20 cellular contexts compared by ENCODE assay signal in the genomic region with DNA sequence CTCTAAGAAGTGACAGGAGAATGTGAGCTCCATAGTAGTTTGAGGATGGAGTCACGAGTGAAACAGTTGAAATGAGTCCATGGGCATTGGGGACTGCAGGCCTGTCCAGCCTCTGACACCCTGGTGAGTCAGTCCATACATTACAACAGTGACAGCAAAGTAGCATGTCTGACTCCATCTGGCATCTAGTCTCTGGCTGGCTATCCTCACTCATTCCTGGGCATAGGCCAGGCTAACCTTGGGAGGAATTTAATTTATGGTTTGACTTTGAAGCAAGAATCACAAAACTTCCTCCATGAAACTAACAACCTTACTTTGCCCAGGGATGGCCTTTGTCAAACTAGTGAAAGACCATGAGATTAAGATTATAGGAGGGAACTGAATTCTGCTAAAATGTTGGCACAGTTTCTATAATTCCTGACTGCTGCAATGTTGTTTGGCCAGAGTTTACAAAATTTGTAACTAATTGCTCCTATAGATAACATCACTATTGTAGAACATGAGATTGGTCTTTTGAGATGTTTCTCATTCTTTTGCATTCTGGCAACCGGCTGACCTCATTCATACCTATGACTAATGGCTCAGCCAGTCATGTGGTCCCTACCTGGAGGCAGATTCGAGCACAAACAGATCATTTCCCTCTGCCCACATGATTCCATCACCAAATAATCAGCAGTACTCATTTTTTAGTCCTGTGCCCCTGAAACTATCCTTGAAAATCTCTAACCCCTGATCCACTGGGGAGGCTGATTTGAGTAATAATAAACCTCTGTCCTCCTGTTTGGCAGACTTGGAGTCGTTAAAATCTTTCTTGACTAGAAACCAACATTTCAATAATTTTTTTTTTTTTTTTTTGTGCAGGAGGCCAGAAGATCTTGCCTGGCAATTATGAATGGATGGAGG. TPM values are rescaled to one million over a fixed set of nuclear protein-coding genes. Genes with fewer than 3 reads are reported as not detected.
A peak's percentile ranks its signal among the peaks of the same experiment; 100 is the strongest.
DNase-seq lines count a peak whose midpoint lies in the region; TF ChIP-seq lines count a peak whose summit lies in the region.
"Not testable (repeated sequence)": the region's sequence is repeated elsewhere in the genome, so short reads cannot be mapped to it uniquely, and the experiment has no call there.
"Had no signal": no experiment of that assay in that cellular context is flagged by ENCODE, and none has a peak within 500 bp of the region (broad histone marks: within the 10 kb centered on the region; RNA-seq: fewer than 3 reads in every experiment).

No MANE protein-coding gene starts in this region.

- DNase-seq in ACHN (peak; percentile 31), EH (ENCODE audit: low read depth) (peak; percentile 96), HFFc6 (peak; percentile 95), RKO (ENCODE audit: low spot score) (peak; percentile 48), amniotic epithelial cell (ENCODE audit: low read depth) (peak; percentile 76), dermis blood vessel endothelial cell (peak; percentile 43), foreskin fibroblast (peak; percentile 85 to 92), trophoblast cell (peak; percentile 81 to 83)

- H3K18ac ChIP-seq in trophoblast cell (ENCODE audit: low read length), result not testable (repeated sequence)

- H3K4me1 ChIP-seq in trophoblast cell (ENCODE audit: control insufficient read depth in 1 of 2, insufficient read depth in 2 of 2, low read length in 2 of 2), result not testable (repeated sequence)

- H4K12ac ChIP-seq in trophoblast cell (ENCODE audit: low read depth, low read length), result not testable (repeated sequence)

- not testable (repeated sequence) for H2BK12ac ChIP-seq in trophoblast cell (ENCODE audit: low read length)

- H3K36me3 ChIP-seq in trophoblast cell (ENCODE audit: control insufficient read depth in 1 of 2, insufficient read depth in 2 of 2, low read length in 2 of 2), result not testable (repeated sequence)

- H3K27me3 ChIP-seq in trophoblast cell (ENCODE audit: insufficient read depth, low read length), result not testable (repeated sequence)

- H3K4me2 ChIP-seq in trophoblast cell (ENCODE audit: low read length), result not testable (repeated sequence)

- peaks cover 39% of the 10 kb centered on the region for H3K36me3 Mint-ChIP-seq in HFFc6 (ENCODE audit: low read depth)

- WGBS in trophoblast cell (ENCODE audit: extremely low coverage, insufficient coverage, insufficient read length), result no CpG with 5 or more reads among the region's 4 CpGs

- H3K14ac ChIP-seq in trophoblast cell (ENCODE audit: low read length), result not testable (repeated sequence)

- not testable (repeated sequence) for H2AFZ ChIP-seq in trophoblast cell (ENCODE audit: insufficient read depth, low read length, poor library complexity)

- not testable (repeated sequence) for H3K27ac ChIP-seq in trophoblast cell (ENCODE audit: low read depth, low read length)

- not testable (repeated sequence) for H4K91ac ChIP-seq in trophoblast cell (ENCODE audit: low read depth, low read length)

- peaks cover 18% of the 10 kb centered on the region for H3K9me3 ChIP-seq in trophoblast cell (ENCODE audit: insufficient read depth, low read depth, low read length)

- not testable (repeated sequence) for H3K4me3 ChIP-seq in foreskin fibroblast (ENCODE audit: low read depth in 1 of 2, low read length in 2 of 2); trophoblast cell (ENCODE audit: low read depth, low read length)

- H3K4me3 Mint-ChIP-seq in HFFc6, result peak overlapping the region; percentile 38

- not testable (repeated sequence) for H3K9ac ChIP-seq in trophoblast cell (ENCODE audit: low read length)

- H2BK120ac ChIP-seq in trophoblast cell (ENCODE audit: insufficient read depth, low read length, poor library complexity), result not testable (repeated sequence)

- peaks cover 11% of the 10 kb centered on the region for H3K9me3 Mint-ChIP-seq in HFFc6

- H2BK5ac ChIP-seq in trophoblast cell (ENCODE audit: low read depth, low read length, poor library complexity), result not testable (repeated sequence)

- H4K8ac ChIP-seq in trophoblast cell (ENCODE audit: low read depth, low read length), result not testable (repeated sequence)

- not testable (repeated sequence) for H2AK5ac ChIP-seq in trophoblast cell (ENCODE audit: low read length)

- H3K4ac ChIP-seq in trophoblast cell (ENCODE audit: low read depth, low read length), result not testable (repeated sequence)

- not testable (repeated sequence) for H3K79me1 ChIP-seq in trophoblast cell (ENCODE audit: low read length)

- in situ Hi-C loops in ACHN (cut with HindIII; ENCODE audit: low pct_ligation_motif_present, low pct_unique_long_range_greater_than_20kb, low sequenced_read_pairs), result not testable (repeated sequence)

- TF ChIP-seq CTCF in HFFc6 (IDR thresholded peaks at IDR 0.05); foreskin fibroblast (IDR thresholded peaks at IDR 0.05; ENCODE audit: low read depth, low read length): not testable (repeated sequence)

- not testable (repeated sequence) for H3K27me3 Mint-ChIP-seq in HFFc6 (ENCODE audit: insufficient read depth)

- H3K4me1 Mint-ChIP-seq in HFFc6 (ENCODE audit: low read depth), result peaks cover 94% of the 10 kb centered on the region

- H3K27ac Mint-ChIP-seq in HFFc6, result peak overlapping the region; percentile 85

- H3K23ac ChIP-seq in trophoblast cell (ENCODE audit: low read length), result not testable (repeated sequence)

- H3K79me2 ChIP-seq in trophoblast cell (ENCODE audit: control insufficient read depth, insufficient read depth, low read length, poor library complexity), result not testable (repeated sequence)

RNA-seq across cellular contexts. Expression of gene PSG5, which starts 4.2 kb away (rescaled TPM):
- 10 to 100 TPM; 23.3 to 58.7 (median 55.4) TPM for total RNA-seq in HFFc6 (2021; fragmentation: NEBNext Ultra II Directional; extraction: Animal tissue kit (Norgen Biotek cat#: 25700))
- total RNA-seq in dermis blood vessel endothelial cell, result 0.09 TPM in 1 of 2 replicates, not detected in the other
- polyA plus RNA-seq in trophoblast cell (2013), result 0.03 TPM in 1 of 2 replicates, not detected in the other
- total RNA-seq: A673; activated CD4-positive, alpha-beta memory T cell treated with anti-CD3 and anti-CD28 coated beads, Interleukin-2, amount 10 ng/mL, durations not matched to agents 7 days and 5 days; CD8-positive, alpha-beta memory T cell; gastrocnemius medialis; H9; left cardiac atrium; naive thymus-derived CD8-positive, alpha-beta T cell; ovary; right lobe of liver; vagina had no signal
- polyA plus RNA-seq: adipose tissue; CD8-positive, alpha-beta memory T cell; naive thymus-derived CD8-positive, alpha-beta T cell; ovary had no signal

RNA-seq across cellular contexts. Expression of gene PSG4, which starts 23.3 kb away (rescaled TPM):
- total RNA-seq in HFFc6 (2021; fragmentation: NEBNext Ultra II Directional; extraction: Animal tissue kit (Norgen Biotek cat#: 25700)), result under 1 TPM in 5 of 6 experiments, not detected in 1; 0.43 to 0.70 (median 0.53) TPM
- total RNA-seq in dermis blood vessel endothelial cell, result 0.14 TPM in 1 of 2 replicates, not detected in the other
- 0.18 and 0.19 TPM in 2 replicates for polyA plus RNA-seq in trophoblast cell (2013)
- total RNA-seq: A673; activated CD4-positive, alpha-beta memory T cell treated with anti-CD3 and anti-CD28 coated beads, Interleukin-2, amount 10 ng/mL, durations not matched to agents 7 days and 5 days; CD8-positive, alpha-beta memory T cell; cerebellum; gastrocnemius medialis; H9; left cardiac atrium; naive thymus-derived CD8-positive, alpha-beta T cell; ovary; right lobe of liver had no signal
- polyA plus RNA-seq: CD8-positive, alpha-beta memory T cell; naive thymus-derived CD8-positive, alpha-beta T cell; ovary had no signal

Comparison
In these comparisons a context has a peak if more than half of its experiments do, and no peak if none do; other contexts are left out.
1. DNase-seq: peak in every context shown above with its lines; median percentile 96 in EH; 95 in HFFc6; 88 in foreskin fibroblast; 82 in trophoblast cell; 76 in amniotic epithelial cell; 48 in RKO; 43 in dermis blood vessel endothelial cell; 31 in ACHN.
2. RNA of gene PSG5, which starts 4.2 kb away (total RNA-seq): 23.3 to 58.7 TPM in HFFc6; 0.09 TPM in dermis blood vessel endothelial cell; every median in the first group is over 10 times any median in the second.